Comparison of ENCODE assay signal across 1 cellular context in the genomic region with DNA sequence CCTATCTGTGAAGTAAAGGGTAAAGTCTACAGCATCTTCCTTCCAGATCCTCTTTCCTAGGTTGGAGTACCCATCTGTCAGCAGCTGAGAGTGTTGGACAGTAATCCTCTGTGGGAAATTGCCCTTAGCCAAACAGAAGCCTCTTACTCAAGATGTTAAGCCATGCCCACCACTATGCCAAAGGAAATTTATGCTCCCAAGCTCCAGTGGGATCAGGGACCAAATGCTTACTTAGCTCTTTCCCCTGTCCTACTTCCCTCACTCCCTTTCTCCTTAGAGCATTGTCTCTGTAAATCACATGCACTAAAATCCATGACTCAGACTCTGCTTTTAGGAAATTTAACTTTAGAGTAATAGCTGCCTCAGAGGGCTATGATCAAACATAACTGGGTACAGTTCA.
TF ChIP-seq lines count a peak whose summit lies in the region.

No MANE protein-coding gene starts in this region.

TF ChIP-seq in H1, 55 proteins besides CTCF, POLR2A, EP300 and RAD21 (continued from another document):
- TF ChIP-seq EGR1 (IDR thresholded peaks at IDR 0.05; ENCODE audit: borderline replicate concordance, low read depth, low read length): no peak
- TF ChIP-seq RBBP5 (IDR thresholded peaks at IDR 0.05; ENCODE audit: borderline replicate concordance, low read depth, low read length): no peak
- TF ChIP-seq FOSL1 (IDR thresholded peaks at IDR 0.05; ENCODE audit: insufficient read depth, low read depth, low read length): no peak
TF ChIP-seq in H1: peak in this region for 0.
